1 cellular context compared by ENCODE assay signal in the genomic region with DNA sequence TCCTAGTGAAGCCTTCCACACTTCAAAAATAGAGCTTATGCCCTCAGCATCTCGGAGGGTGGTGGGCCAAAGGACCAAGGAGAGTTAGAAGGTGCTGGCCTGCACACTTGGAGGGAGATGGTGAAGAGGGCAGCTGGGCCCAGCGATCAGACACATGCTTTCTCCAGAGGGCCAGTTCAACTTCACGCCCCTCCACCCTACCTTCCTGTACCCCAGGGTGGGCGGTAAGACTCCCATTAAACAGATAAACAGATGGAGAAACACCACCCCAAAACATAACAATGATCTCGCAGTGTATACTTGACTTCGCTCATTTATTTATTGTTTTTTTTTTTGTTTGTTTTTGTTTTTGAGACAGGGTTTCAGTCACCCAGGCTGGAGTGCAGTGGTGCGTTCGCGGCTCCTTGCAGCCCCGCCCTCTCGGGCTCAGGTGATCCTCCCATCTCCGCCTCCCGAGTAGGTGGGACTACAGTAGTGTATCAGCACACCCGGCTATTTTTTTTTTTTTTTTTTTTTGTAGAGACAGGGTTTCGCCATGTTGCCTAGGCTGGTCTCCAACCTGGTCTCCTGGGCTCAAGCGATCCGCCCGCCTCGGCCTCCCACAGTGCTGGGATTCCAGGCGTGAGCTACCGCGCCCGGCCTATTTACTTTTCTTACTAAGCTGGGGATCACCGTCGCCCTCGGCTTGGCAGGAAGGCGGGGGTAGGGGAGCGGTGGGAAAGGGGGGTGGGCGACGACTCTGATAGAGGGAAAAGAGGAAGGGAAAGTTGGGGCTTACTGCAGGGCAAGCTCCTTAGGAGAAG.
TF ChIP-seq lines count a peak whose summit lies in the region.

No MANE protein-coding gene starts in this region.

TF ChIP-seq in HEK293, 187 proteins besides CTCF, POLR2A, EP300 and RAD21 (continued from another document and continues in another):
- 0 out of 2 replicates have a peak, but pooled peaks have one; percentile 17 for TF ChIP-seq ZNF692 (tag by site-specific recombination; IDR thresholded peaks at IDR 0.05)
- TF ChIP-seq SALL2 (tag by site-specific recombination; IDR thresholded peaks at IDR 0.05; ENCODE audit: borderline replicate concordance): no peak
- TF ChIP-seq ZNF510 (tag by site-specific recombination; IDR thresholded peaks at IDR 0.05; ENCODE audit: insufficient replicate concordance): no peak
- no peak for TF ChIP-seq ZNF501 (tag by site-specific recombination; IDR thresholded peaks at IDR 0.05)
- no peak for TF ChIP-seq MZF1 (tag by site-specific recombination; IDR thresholded peaks at IDR 0.05; ENCODE audit: borderline replicate concordance)
- TF ChIP-seq, protein P1, sequence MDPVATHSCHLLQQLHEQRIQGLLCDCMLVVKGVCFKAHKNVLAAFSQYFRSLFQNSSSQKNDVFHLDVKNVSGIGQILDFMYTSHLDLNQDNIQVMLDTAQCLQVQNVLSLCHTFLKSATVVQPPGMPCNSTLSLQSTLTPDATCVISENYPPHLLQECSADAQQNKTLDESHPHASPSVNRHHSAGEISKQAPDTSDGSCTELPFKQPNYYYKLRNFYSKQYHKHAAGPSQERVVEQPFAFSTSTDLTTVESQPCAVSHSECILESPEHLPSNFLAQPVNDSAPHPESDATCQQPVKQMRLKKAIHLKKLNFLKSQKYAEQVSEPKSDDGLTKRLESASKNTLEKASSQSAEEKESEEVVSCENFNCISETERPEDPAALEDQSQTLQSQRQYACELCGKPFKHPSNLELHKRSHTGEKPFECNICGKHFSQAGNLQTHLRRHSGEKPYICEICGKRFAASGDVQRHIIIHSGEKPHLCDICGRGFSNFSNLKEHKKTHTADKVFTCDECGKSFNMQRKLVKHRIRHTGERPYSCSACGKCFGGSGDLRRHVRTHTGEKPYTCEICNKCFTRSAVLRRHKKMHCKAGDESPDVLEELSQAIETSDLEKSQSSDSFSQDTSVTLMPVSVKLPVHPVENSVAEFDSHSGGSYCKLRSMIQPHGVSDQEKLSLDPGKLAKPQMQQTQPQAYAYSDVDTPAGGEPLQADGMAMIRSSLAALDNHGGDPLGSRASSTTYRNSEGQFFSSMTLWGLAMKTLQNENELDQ (tag by site-specific recombination; IDR thresholded peaks at IDR 0.05; ENCODE audit: low read depth): no peak
- TF ChIP-seq ELK4 (IDR thresholded peaks at IDR 0.05; ENCODE audit: borderline replicate concordance, low read depth, low read length): no peak
- TF ChIP-seq KLF10 (tag by site-specific recombination; IDR thresholded peaks at IDR 0.05): no peak
- TF ChIP-seq ZBTB21 (tag by site-specific recombination; IDR thresholded peaks at IDR 0.05): no peak
- no peak for TF ChIP-seq ZNF777 (tag by site-specific recombination; IDR thresholded peaks at IDR 0.05; ENCODE audit: borderline replicate concordance)
- no peak for TF ChIP-seq ZBTB48 (tag by site-specific recombination; IDR thresholded peaks at IDR 0.05)
- 0 out of 2 replicates have a peak, but pooled peaks have one; percentile 30 for TF ChIP-seq ZBTB17 (tag by site-specific recombination; IDR thresholded peaks at IDR 0.05)
- TF ChIP-seq ZNF280D (tag by site-specific recombination; IDR thresholded peaks at IDR 0.05): no peak
- TF ChIP-seq ZFP3 (tag by site-specific recombination; IDR thresholded peaks at IDR 0.05; ENCODE audit: low read depth): no peak
- TF ChIP-seq PRDM10 (tag by site-specific recombination; IDR thresholded peaks at IDR 0.05): peak; percentile 95
- no peak; the same call in 1 of the 2 replicates for TF ChIP-seq ZNF561 (tag by site-specific recombination; IDR thresholded peaks at IDR 0.05; ENCODE audit: borderline replicate concordance)
- TF ChIP-seq GLIS2 (tag by site-specific recombination; IDR thresholded peaks at IDR 0.05): 0 out of 2 replicates have a peak, but pooled peaks have one; percentile 26
- TF ChIP-seq ZNF350 (tag by site-specific recombination; IDR thresholded peaks at IDR 0.05): no peak
- TF ChIP-seq FEZF1 (tag by site-specific recombination; IDR thresholded peaks at IDR 0.05): no peak
- TF ChIP-seq, protein P2, sequence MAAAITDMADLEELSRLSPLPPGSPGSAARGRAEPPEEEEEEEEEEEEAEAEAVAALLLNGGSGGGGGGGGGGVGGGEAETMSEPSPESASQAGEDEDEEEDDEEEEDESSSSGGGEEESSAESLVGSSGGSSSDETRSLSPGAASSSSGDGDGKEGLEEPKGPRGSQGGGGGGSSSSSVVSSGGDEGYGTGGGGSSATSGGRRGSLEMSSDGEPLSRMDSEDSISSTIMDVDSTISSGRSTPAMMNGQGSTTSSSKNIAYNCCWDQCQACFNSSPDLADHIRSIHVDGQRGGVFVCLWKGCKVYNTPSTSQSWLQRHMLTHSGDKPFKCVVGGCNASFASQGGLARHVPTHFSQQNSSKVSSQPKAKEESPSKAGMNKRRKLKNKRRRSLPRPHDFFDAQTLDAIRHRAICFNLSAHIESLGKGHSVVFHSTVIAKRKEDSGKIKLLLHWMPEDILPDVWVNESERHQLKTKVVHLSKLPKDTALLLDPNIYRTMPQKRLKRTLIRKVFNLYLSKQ (tag by site-specific recombination; IDR thresholded peaks at IDR 0.05; ENCODE audit: borderline replicate concordance): no peak
- TF ChIP-seq, protein P3, sequence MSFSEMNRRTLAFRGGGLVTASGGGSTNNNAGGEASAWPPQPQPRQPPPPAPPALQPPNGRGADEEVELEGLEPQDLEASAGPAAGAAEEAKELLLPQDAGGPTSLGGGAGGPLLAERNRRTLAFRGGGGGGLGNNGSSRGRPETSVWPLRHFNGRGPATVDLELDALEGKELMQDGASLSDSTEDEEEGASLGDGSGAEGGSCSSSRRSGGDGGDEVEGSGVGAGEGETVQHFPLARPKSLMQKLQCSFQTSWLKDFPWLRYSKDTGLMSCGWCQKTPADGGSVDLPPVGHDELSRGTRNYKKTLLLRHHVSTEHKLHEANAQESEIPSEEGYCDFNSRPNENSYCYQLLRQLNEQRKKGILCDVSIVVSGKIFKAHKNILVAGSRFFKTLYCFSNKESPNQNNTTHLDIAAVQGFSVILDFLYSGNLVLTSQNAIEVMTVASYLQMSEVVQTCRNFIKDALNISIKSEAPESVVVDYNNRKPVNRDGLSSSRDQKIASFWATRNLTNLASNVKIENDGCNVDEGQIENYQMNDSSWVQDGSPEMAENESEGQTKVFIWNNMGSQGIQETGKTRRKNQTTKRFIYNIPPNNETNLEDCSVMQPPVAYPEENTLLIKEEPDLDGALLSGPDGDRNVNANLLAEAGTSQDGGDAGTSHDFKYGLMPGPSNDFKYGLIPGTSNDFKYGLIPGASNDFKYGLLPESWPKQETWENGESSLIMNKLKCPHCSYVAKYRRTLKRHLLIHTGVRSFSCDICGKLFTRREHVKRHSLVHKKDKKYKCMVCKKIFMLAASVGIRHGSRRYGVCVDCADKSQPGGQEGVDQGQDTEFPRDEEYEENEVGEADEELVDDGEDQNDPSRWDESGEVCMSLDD (tag by site-specific recombination; IDR thresholded peaks at IDR 0.05): no peak
- no peak for TF ChIP-seq ZNF488 (tag by site-specific recombination; IDR thresholded peaks at IDR 0.05)
- TF ChIP-seq ZNF184 (tag by site-specific recombination; IDR thresholded peaks at IDR 0.05): no peak
- peak; percentile 92 for TF ChIP-seq SP3 (tag by site-specific recombination; IDR thresholded peaks at IDR 0.05)
- no peak for TF ChIP-seq MEIS1 (CRISPR knock-in tag; IDR thresholded peaks at IDR 0.05; ENCODE audit: borderline replicate concordance)
- peak; percentile 82 for TF ChIP-seq GLIS1 (tag by site-specific recombination; IDR thresholded peaks at IDR 0.05)
- peak; percentile 34 for TF ChIP-seq ZIC2 (tag by site-specific recombination; IDR thresholded peaks at IDR 0.05)
- no peak for TF ChIP-seq HOXA7 (CRISPR knock-in tag; IDR thresholded peaks at IDR 0.05; ENCODE audit: borderline replicate concordance)
- no peak for TF ChIP-seq ZNF354C (tag by site-specific recombination; IDR thresholded peaks at IDR 0.05; ENCODE audit: borderline replicate concordance, low read depth)
- no peak for TF ChIP-seq ZNF558 (tag by site-specific recombination; IDR thresholded peaks at IDR 0.05)
- no peak for TF ChIP-seq ZNF585B (tag by site-specific recombination; IDR thresholded peaks at IDR 0.05)
- no peak for TF ChIP-seq TRIM28 (IDR thresholded peaks at IDR 0.05; ENCODE audit: borderline replicate concordance, low read length)
- TF ChIP-seq KLF9 (tag by site-specific recombination; IDR thresholded peaks at IDR 0.05; ENCODE audit: low read depth): peak; percentile 52; the same call in 1 of the 2 replicates
- no peak for TF ChIP-seq ZNF514 (tag by site-specific recombination; IDR thresholded peaks at IDR 0.05)
- TF ChIP-seq SCRT1 (tag by site-specific recombination; IDR thresholded peaks at IDR 0.05; ENCODE audit: borderline replicate concordance): no peak
- no peak for TF ChIP-seq GLI2 (tag by site-specific recombination; IDR thresholded peaks at IDR 0.05; ENCODE audit: borderline replicate concordance, low read depth)
- no peak for TF ChIP-seq ZNF621 (tag by site-specific recombination; IDR thresholded peaks at IDR 0.05)
- TF ChIP-seq KLF1 (tag by site-specific recombination; IDR thresholded peaks at IDR 0.05): peak; percentile 53
- peak; percentile 68; the same call in 1 of the 2 replicates for TF ChIP-seq ZNF335 (tag by site-specific recombination; conservative IDR thresholded peaks at IDR 0.05)
- TF ChIP-seq ZNF394 (tag by site-specific recombination; IDR thresholded peaks at IDR 0.05; ENCODE audit: borderline replicate concordance): no peak
- no peak for TF ChIP-seq ZSCAN16 (tag by site-specific recombination; IDR thresholded peaks at IDR 0.05)
- TF ChIP-seq ZNF473 (tag by site-specific recombination; IDR thresholded peaks at IDR 0.05): no peak
- TF ChIP-seq ZNF174 (tag by site-specific recombination; IDR thresholded peaks at IDR 0.05): no peak
